23 cellular contexts compared by ENCODE assay signal in genomic region chr2:11568436-11568835, GRCh38.
"Had no signal": no experiment of that assay in that cellular context is flagged by ENCODE, and none has a peak within 500 bp of the region (broad histone marks: within the 10 kb centered on the region; RNA-seq: fewer than 3 reads in every experiment).

No MANE protein-coding gene starts in this region.

- FAIRE-seq: endothelial cell of umbilical vein had no signal

- H3K9me3 Mint-ChIP-seq: activated naive CD4-positive, alpha-beta T cell treated with anti-CD3 and anti-CD28 coated beads, Interleukin-2, amount 50 U/mL, for 24 hours; activated T-cell treated with anti-CD3 and anti-CD28 coated beads, Interleukin-2, amount 50 U/mL, for 4 hours; memory B cell; naive thymus-derived CD8-positive, alpha-beta T cell; stimulated activated naive CD8-positive, alpha-beta T cell treated with anti-CD3 and anti-CD28 coated beads, Interleukin-15, Interleukin-2, amounts not matched to agents 100 ng/mL and 50 ng/mL, for 24 hours had no signal

- H3K27ac Mint-ChIP-seq: activated naive CD4-positive, alpha-beta T cell treated with anti-CD3 and anti-CD28 coated beads, Interleukin-2, amount 50 U/mL, for 24 hours; memory B cell; naive thymus-derived CD8-positive, alpha-beta T cell; stimulated activated naive CD8-positive, alpha-beta T cell treated with anti-CD3 and anti-CD28 coated beads, Interleukin-15, Interleukin-2, amounts not matched to agents 100 ng/mL and 50 ng/mL, for 24 hours had no signal

- H3K4me1 Mint-ChIP-seq: activated naive CD4-positive, alpha-beta T cell treated with anti-CD3 and anti-CD28 coated beads, Interleukin-2, amount 50 U/mL, for 24 hours; memory B cell; naive thymus-derived CD8-positive, alpha-beta T cell had no signal

- H3K36me3 Mint-ChIP-seq: activated naive CD4-positive, alpha-beta T cell treated with anti-CD3 and anti-CD28 coated beads, Interleukin-2, amount 50 U/mL, for 24 hours; memory B cell; naive thymus-derived CD8-positive, alpha-beta T cell had no signal

- H3K4me1 ChIP-seq: ascending aorta, heart left ventricle, transverse colon had no signal

- H3K27me3 ChIP-seq: ascending aorta, esophagus muscularis mucosa, heart left ventricle, transverse colon had no signal

- ATAC-seq: activated T-cell treated with anti-CD3 and anti-CD28 coated beads, Interleukin-2, amount 50 U/mL, for 4 hours; gastroesophageal sphincter; heart left ventricle; left ventricle myocardium superior; naive thymus-derived CD8-positive, alpha-beta T cell had no signal

- H3K36me3 ChIP-seq: ascending aorta, esophagus muscularis mucosa, gastroesophageal sphincter, heart left ventricle, transverse colon had no signal

- H3K4me3 Mint-ChIP-seq: activated naive CD4-positive, alpha-beta T cell treated with anti-CD3 and anti-CD28 coated beads, Interleukin-2, amount 50 U/mL, for 24 hours; activated T-cell treated with anti-CD3 and anti-CD28 coated beads, Interleukin-2, amount 50 U/mL, for 4 hours; memory B cell; naive thymus-derived CD8-positive, alpha-beta T cell; stimulated activated naive CD8-positive, alpha-beta T cell treated with anti-CD3 and anti-CD28 coated beads, Interleukin-15, Interleukin-2, amounts not matched to agents 100 ng/mL and 50 ng/mL, for 24 hours had no signal

- H3K27ac ChIP-seq: ascending aorta, esophagus muscularis mucosa, gastroesophageal sphincter, heart left ventricle, skin epidermis, transverse colon had no signal

- H3K9me3 ChIP-seq: ascending aorta, esophagus muscularis mucosa, gastroesophageal sphincter, heart left ventricle, transverse colon had no signal

- DNase-seq: activated CD4-positive, alpha-beta T cell treated with anti-CD3 and anti-CD28 coated beads, Interleukin-2, amount 50 U/mL, for 1 hour; activated CD4-positive, CD25-positive, alpha-beta regulatory T cell treated with anti-CD3 and anti-CD28 coated beads, Interleukin-2, amount 50 U/mL, for 72 hours; activated CD8-positive, alpha-beta memory T cell treated with anti-CD3 and anti-CD28 coated beads, Interleukin-2, amount 50 U/mL, for 4 hours; activated T-cell treated with anti-CD3 and anti-CD28 coated beads, Interleukin-2, amount 50 U/mL, for 4 hours; cerebellar nuclear complex; cortex of kidney; effector CD4-positive, alpha-beta T cell; heart left ventricle; left ventricle myocardium superior; naive thymus-derived CD8-positive, alpha-beta T cell; retina; stimulated activated CD4-positive, alpha-beta T cell treated with anti-CD3 and anti-CD28 coated beads, Interleukin-15, amount 100 ng/mL, for 24 hours; stimulated activated CD4-positive, alpha-beta T cell treated with anti-CD3 and anti-CD28 coated beads, Interleukin-2, amount 100 ng/mL, for 48 hours; T1000; transverse colon had no signal

- H3K4me3 ChIP-seq: ascending aorta, esophagus muscularis mucosa, gastroesophageal sphincter, heart left ventricle, skin epidermis, transverse colon had no signal

- H3K27me3 Mint-ChIP-seq: stimulated activated naive CD8-positive, alpha-beta T cell treated with anti-CD3 and anti-CD28 coated beads, Interleukin-15, Interleukin-2, amounts not matched to agents 100 ng/mL and 50 ng/mL, for 24 hours had no signal
